ENCODE assay signal across 12 cellular contexts in genomic region chr21:37546949-37547614, GRCh38.
A peak's percentile ranks its signal among the peaks of the same experiment; 100 is the strongest.
DNase-seq lines count a peak whose midpoint lies in the region; ATAC-seq and TF ChIP-seq lines count a peak whose summit lies in the region.
"Had no signal": no experiment of that assay in that cellular context is flagged by ENCODE, and none has a peak within 500 bp of the region (broad histone marks: within the 10 kb centered on the region; RNA-seq: fewer than 3 reads in every experiment).

No MANE protein-coding gene starts in this region.

- peak overlapping the region; percentile 80 for H3K27ac Mint-ChIP-seq in endothelial cell (ENCODE audit: unreplicated experiment)
- H3K27ac Mint-ChIP-seq: activated CD4-positive, alpha-beta memory T cell treated with anti-CD3 and anti-CD28 coated beads, Interleukin-2, amount 10 ng/mL, durations not matched to agents 7 days and 5 days; neural progenitor cell had no signal

- intact Hi-C loops in sciatic nerve (cut with DNase I): no loop called here

- peak overlapping the region; percentile 12 for H3K27ac ChIP-seq in KOPT-K1 (ENCODE audit: low read depth, low read length, poor library complexity, severe bottlenecking)
- H3K27ac ChIP-seq: neural progenitor cell had no signal

- TF ChIP-seq CTCF in endothelial cell (IDR thresholded peaks at IDR 0.05; ENCODE audit: unreplicated experiment): no peak
- TF ChIP-seq CTCF in omental fat pad (IDR thresholded peaks at IDR 0.05): no peak

- peaks cover 9% of the 10 kb centered on the region for H3K9me3 ChIP-seq in KOPT-K1 (ENCODE audit: insufficient read depth, low read length, poor library complexity, severe bottlenecking)

- ATAC-seq in omental fat pad (ENCODE audit: low FRiP score) (peak; percentile 60), GM21619 (IDR thresholded peaks at IDR 0.05; ENCODE audit: unreplicated experiment) (no peak), sciatic nerve (no peak)
- ATAC-seq: Right ventricle myocardium inferior had no signal

- peaks cover 3% of the 10 kb centered on the region for H3K27me3 Mint-ChIP-seq in endothelial cell (ENCODE audit: unreplicated experiment)

- H3K4me1 Mint-ChIP-seq in endothelial cell (ENCODE audit: unreplicated experiment): peaks cover 33% of the 10 kb centered on the region

- H3K36me3 Mint-ChIP-seq in endothelial cell (ENCODE audit: low read depth, unreplicated experiment): no peaks in the 10 kb centered on the region
- H3K36me3 Mint-ChIP-seq: neural progenitor cell had no signal

- H3K9me3 Mint-ChIP-seq in endothelial cell (ENCODE audit: unreplicated experiment): no peaks in the 10 kb centered on the region
- H3K9me3 Mint-ChIP-seq: activated CD4-positive, alpha-beta memory T cell treated with anti-CD3 and anti-CD28 coated beads, Interleukin-2, amount 10 ng/mL, durations not matched to agents 7 days and 5 days had no signal

- no peaks in the 10 kb centered on the region for H3K36me3 ChIP-seq in KOPT-K1 (ENCODE audit: insufficient read depth, low read length)
- H3K36me3 ChIP-seq: MG63, neural progenitor cell had no signal

- DNase-seq in Daoy (ENCODE audit: low read depth): peak; percentile 80
- DNase-seq in endothelial cell (ENCODE audit: low spot score): no peak
- DNase-seq in omental fat pad (ENCODE audit: low spot score): no peak
- no peak for DNase-seq in NCI-H1436 (lab: John Stamatoyannopoulos, UW)
- no peak for DNase-seq in NK-92 (lab: John Stamatoyannopoulos, UW; ENCODE audit: unreplicated experiment)
- no peak for DNase-seq in sciatic nerve (ENCODE audit: low spot score)
- DNase-seq: activated CD4-positive, alpha-beta memory T cell treated with anti-CD3 and anti-CD28 coated beads, Interleukin-2, amount 10 ng/mL, durations not matched to agents 7 days and 5 days; MG63 had no signal

- H3K4me3 Mint-ChIP-seq in endothelial cell (ENCODE audit: unreplicated experiment): no peak overlapping the region
- H3K4me3 Mint-ChIP-seq: activated CD4-positive, alpha-beta memory T cell treated with anti-CD3 and anti-CD28 coated beads, Interleukin-2, amount 10 ng/mL, durations not matched to agents 7 days and 5 days; neural progenitor cell had no signal
